26 cellular contexts compared by ENCODE assay signal in the genomic region with DNA sequence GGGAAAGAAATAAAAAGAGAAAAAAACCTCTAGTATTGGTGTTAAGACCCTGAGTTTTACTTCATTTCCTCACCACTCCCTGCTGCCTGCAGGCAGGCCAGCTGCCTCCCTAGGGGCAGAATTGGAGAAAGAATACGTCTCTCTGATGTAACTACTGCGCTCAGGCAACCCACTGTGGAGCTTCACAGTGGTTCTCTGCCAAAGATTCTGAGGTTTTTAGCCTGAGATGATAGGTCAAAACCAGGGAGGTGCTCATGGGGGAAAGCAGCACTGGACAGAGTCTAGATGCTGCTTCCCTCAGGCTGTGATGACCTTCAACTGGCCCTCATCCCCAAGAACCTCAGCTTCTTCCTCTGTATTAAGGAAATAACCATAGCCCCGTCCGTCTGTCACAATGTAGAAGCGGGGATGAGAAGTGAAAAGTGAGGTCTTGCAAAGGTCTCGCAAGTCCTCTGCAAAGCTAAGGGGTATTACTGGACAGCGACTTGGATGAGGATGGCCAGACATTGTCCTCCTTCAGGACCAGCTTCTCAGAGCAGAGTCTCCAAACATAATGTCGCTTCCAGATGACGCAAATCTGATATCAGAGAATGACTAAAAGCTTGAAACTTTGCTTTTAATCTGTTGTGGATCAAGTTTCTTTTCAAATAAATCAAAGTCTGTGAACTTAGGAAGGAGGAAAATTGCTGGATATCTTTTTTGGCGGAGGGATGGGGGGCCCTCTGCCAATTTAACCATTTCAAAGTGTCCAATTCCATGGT.
A peak's percentile ranks its signal among the peaks of the same experiment; 100 is the strongest.
DNase-seq lines count a peak whose midpoint lies in the region; ATAC-seq and TF ChIP-seq lines count a peak whose summit lies in the region.
"Had no signal": no experiment of that assay in that cellular context is flagged by ENCODE, and none has a peak within 500 bp of the region (broad histone marks: within the 10 kb centered on the region; RNA-seq: fewer than 3 reads in every experiment).

No MANE protein-coding gene starts in this region.

- H3K27me3 ChIP-seq in aorta (ENCODE audit: control insufficient read depth in 1 of 2, insufficient read depth in 2 of 2, low read length in 1 of 2) = no peaks in the 10 kb centered on the region

- TF ChIP-seq CTCF in natural killer cell (IDR thresholded peaks at IDR 0.05) = no peak
- no peak for TF ChIP-seq CTCF in fibroblast of mammary gland (conservative IDR thresholded peaks at IDR 0.05; ENCODE audit: control insufficient read depth, insufficient read depth, low read depth, low read length)
- no peak for TF ChIP-seq CTCF in activated CD8-positive, alpha-beta T cell treated with anti-CD3 and anti-CD28 coated beads for 36 hours (IDR thresholded peaks at IDR 0.05)

- peak overlapping the region; percentile 20 for H3K4me3 Mint-ChIP-seq in natural killer cell treated with Interleukin-12 subunit alpha and Interleukin-12 subunit beta and Interleukin-15 and Interleukin-18, amount 100 ng/mL, for 72 hours
- no peak overlapping the region for H3K4me3 Mint-ChIP-seq in natural killer cell
- H3K4me3 Mint-ChIP-seq in activated CD8-positive, alpha-beta T cell treated with anti-CD3 and anti-CD28 coated beads for 36 hours = no peak overlapping the region
- H3K4me3 Mint-ChIP-seq: activated CD4-positive, alpha-beta T cell treated with anti-CD3 and anti-CD28 coated beads for 36 hours; activated naive CD4-positive, alpha-beta T cell treated with anti-CD3 and anti-CD28 coated beads, Interleukin-2, amount 10 ng/mL, durations not matched to agents 7 days and 5 days; activated T-cell treated with anti-CD3 and anti-CD28 coated beads, Interleukin-2, amount 50 U/mL, for 4 hours; immature natural killer cell; neural crest cell had no signal

- peak overlapping the region; percentile 38 to 99 for H3K27ac Mint-ChIP-seq in natural killer cell treated with Interleukin-12 subunit alpha and Interleukin-12 subunit beta and Interleukin-15 and Interleukin-18, amount 100 ng/mL, for 72 hours
- peak overlapping the region in 1 of 2 donors; percentile 47 for H3K27ac Mint-ChIP-seq in natural killer cell
- H3K27ac Mint-ChIP-seq in activated CD8-positive, alpha-beta T cell treated with anti-CD3 and anti-CD28 coated beads for 36 hours = no peak overlapping the region
- H3K27ac Mint-ChIP-seq: activated CD4-positive, alpha-beta T cell treated with anti-CD3 and anti-CD28 coated beads for 36 hours had no signal

- no peak for DNase-seq in natural killer cell treated with Interleukin-12 subunit alpha and Interleukin-12 subunit beta and Interleukin-15 and Interleukin-18, amount 100 ng/mL, for 72 hours (ENCODE audit: low spot score)
- DNase-seq in natural killer cell = no peak
- DNase-seq in fibroblast of mammary gland (ENCODE audit: low read depth) = peak; percentile 90
- DNase-seq in left kidney (ENCODE audit: low read depth, low spot score) = peak; percentile 26
- no peak for DNase-seq in aorta
- DNase-seq in activated CD8-positive, alpha-beta T cell treated with anti-CD3 and anti-CD28 coated beads for 36 hours = no peak
- DNase-seq: activated CD4-positive, alpha-beta T cell treated with anti-CD3 and anti-CD28 coated beads for 36 hours; activated naive CD4-positive, alpha-beta T cell treated with anti-CD3 and anti-CD28 coated beads, Interleukin-2, amount 10 ng/mL, durations not matched to agents 7 days and 5 days; activated T-cell treated with anti-CD3 and anti-CD28 coated beads, Interleukin-2, amount 50 U/mL, for 4 hours; BE2C; COR-L47; DMS79 treated with DMSO at 0.1 percent for 48 hours; effector CD4-positive, alpha-beta T cell; GOT3; hippocampal formation; immature natural killer cell; mucosa of descending colon; NCI-H1694; NCI-H526; stimulated activated CD4-positive, alpha-beta T cell treated with anti-CD3 and anti-CD28 coated beads, Interleukin-1b, Interleukin-23, amount 100 ng/mL, for 48 hours; T-helper 2 cell had no signal

- no peak overlapping the region for H3K4me3 ChIP-seq in fibroblast of mammary gland (ENCODE audit: control insufficient read depth, low read depth, low read length)
- H3K4me3 ChIP-seq in aorta (ENCODE audit: low read length in 2 of 2) = no peak overlapping the region
- H3K4me3 ChIP-seq: mucosa of descending colon, skin epidermis, thoracic aorta had no signal

- H3K36me3 Mint-ChIP-seq in natural killer cell treated with Interleukin-12 subunit alpha and Interleukin-12 subunit beta and Interleukin-15 and Interleukin-18, amount 100 ng/mL, for 72 hours = peaks cover 10% of the 10 kb centered on the region
- H3K36me3 Mint-ChIP-seq in natural killer cell = no peaks in the 10 kb centered on the region
- no peaks in the 10 kb centered on the region for H3K36me3 Mint-ChIP-seq in activated CD8-positive, alpha-beta T cell treated with anti-CD3 and anti-CD28 coated beads for 36 hours (ENCODE audit: low read depth)
- H3K36me3 Mint-ChIP-seq: activated naive CD4-positive, alpha-beta T cell treated with anti-CD3 and anti-CD28 coated beads, Interleukin-2, amount 10 ng/mL, durations not matched to agents 7 days and 5 days; immature natural killer cell had no signal

- H3K27me3 Mint-ChIP-seq in natural killer cell treated with Interleukin-12 subunit alpha and Interleukin-12 subunit beta and Interleukin-15 and Interleukin-18, amount 100 ng/mL, for 72 hours = no peaks in the 10 kb centered on the region
- H3K27me3 Mint-ChIP-seq in natural killer cell (ENCODE audit: low read depth in 2 of 2) = peaks cover 0 to 4% of the 10 kb centered on the region in 2 donors
- H3K27me3 Mint-ChIP-seq in activated CD8-positive, alpha-beta T cell treated with anti-CD3 and anti-CD28 coated beads for 36 hours = no peaks in the 10 kb centered on the region
- H3K27me3 Mint-ChIP-seq: activated CD4-positive, alpha-beta T cell treated with anti-CD3 and anti-CD28 coated beads for 36 hours had no signal

- no peak overlapping the region for H3K27ac ChIP-seq in aorta (ENCODE audit: low read depth in 1 of 2, low read length in 2 of 2)
- H3K27ac ChIP-seq: skin epidermis, thoracic aorta had no signal

- no peaks in the 10 kb centered on the region for H3K36me3 ChIP-seq in aorta (ENCODE audit: control insufficient read depth in 1 of 2, insufficient read depth in 2 of 2, low read length in 1 of 2)
- H3K36me3 ChIP-seq: BE2C, thoracic aorta had no signal

- intact Hi-C loops in natural killer cell (cut with micrococcal nuclease) = no loop called here
- intact Hi-C loops in aorta (cut with DNase I) = no loop called here
- intact Hi-C loops in activated CD8-positive, alpha-beta T cell treated with anti-CD3 and anti-CD28 coated beads for 36 hours (cut with micrococcal nuclease) = no loop called here

- POLR2A ChIA-PET in activated CD8-positive, alpha-beta T cell treated with anti-CD3 and anti-CD28 coated beads for 36 hours (lab: Charles Lee) = interaction anchor here (1.1 to 1.6 kb wide), 2 partner anchors 32 to 96 kb away, joined by 3 to 7 read pairs; no protein-coding TSS in a partner anchor

- peaks cover 0 to 3% of the 10 kb centered on the region in 2 donors for H3K4me1 ChIP-seq in aorta (ENCODE audit: control insufficient read depth in 1 of 2, insufficient read depth in 2 of 2, low read length in 2 of 2)
- H3K4me1 ChIP-seq: BE2C had no signal

- H3K4me1 Mint-ChIP-seq in natural killer cell treated with Interleukin-12 subunit alpha and Interleukin-12 subunit beta and Interleukin-15 and Interleukin-18, amount 100 ng/mL, for 72 hours (ENCODE audit: low read depth in 2 of 2) = peaks cover 75 to 76% of the 10 kb centered on the region in 2 donors
- peaks cover 45 to 61% of the 10 kb centered on the region in 2 donors for H3K4me1 Mint-ChIP-seq in natural killer cell
- peaks cover 60% of the 10 kb centered on the region for H3K4me1 Mint-ChIP-seq in activated CD8-positive, alpha-beta T cell treated with anti-CD3 and anti-CD28 coated beads for 36 hours (ENCODE audit: low read depth)

- CTCF ChIA-PET in activated CD8-positive, alpha-beta T cell treated with anti-CD3 and anti-CD28 coated beads for 36 hours (lab: Charles Lee) = interaction anchor here (0.8 to 2.8 kb wide), 3 partner anchors 10 to 58 kb away, joined by 3 to 11 read pairs (median 4); no protein-coding TSS in a partner anchor

- no peaks in the 10 kb centered on the region for H3K9me3 ChIP-seq in aorta (ENCODE audit: control insufficient read depth, low read length)
- H3K9me3 ChIP-seq: BE2C, mucosa of descending colon, thoracic aorta had no signal

- peaks cover 11% of the 10 kb centered on the region for H3K9me3 Mint-ChIP-seq in natural killer cell treated with Interleukin-12 subunit alpha and Interleukin-12 subunit beta and Interleukin-15 and Interleukin-18, amount 100 ng/mL, for 72 hours
- peaks cover 0 to 5% of the 10 kb centered on the region in 2 donors for H3K9me3 Mint-ChIP-seq in natural killer cell
- no peaks in the 10 kb centered on the region for H3K9me3 Mint-ChIP-seq in activated CD8-positive, alpha-beta T cell treated with anti-CD3 and anti-CD28 coated beads for 36 hours
- H3K9me3 Mint-ChIP-seq: activated naive CD4-positive, alpha-beta T cell treated with anti-CD3 and anti-CD28 coated beads, Interleukin-2, amount 10 ng/mL, durations not matched to agents 7 days and 5 days; activated T-cell treated with anti-CD3 and anti-CD28 coated beads, Interleukin-2, amount 50 U/mL, for 4 hours; immature natural killer cell; neural crest cell had no signal

- no peak for ATAC-seq in natural killer cell treated with Interleukin-12 subunit alpha and Interleukin-12 subunit beta and Interleukin-15 and Interleukin-18, amount 100 ng/mL, for 72 hours
- ATAC-seq in natural killer cell = no peak
- peak; percentile 63 for ATAC-seq in aorta (ENCODE audit: low FRiP score)
- no peak for ATAC-seq in activated CD8-positive, alpha-beta T cell treated with anti-CD3 and anti-CD28 coated beads for 36 hours
- ATAC-seq in GM21515 (IDR thresholded peaks at IDR 0.05; ENCODE audit: unreplicated experiment) = no peak
- no peak for ATAC-seq in GM18519 (IDR thresholded peaks at IDR 0.05; ENCODE audit: low FRiP score, unreplicated experiment)
- ATAC-seq: activated CD4-positive, alpha-beta T cell treated with anti-CD3 and anti-CD28 coated beads for 36 hours; activated T-cell treated with anti-CD3 and anti-CD28 coated beads, Interleukin-2, amount 50 U/mL, for 4 hours; mucosa of descending colon had no signal

- WGBS in aorta, 2 donors = 76 to 83% methylated on average over 10 of the region's 10 CpGs

Comparison
In these comparisons a context has a peak if more than half of its experiments do, and no peak if none do; other contexts are left out.
1. DNase-seq: peak in fibroblast of mammary gland (single experiment) and left kidney (single experiment); none in natural killer cell treated with Interleukin-12 subunit alpha and Interleukin-12 subunit beta and Interleukin-15 and Interleukin-18, amount 100 ng/mL, for 72 hours (single experiment), natural killer cell (single experiment), aorta (0 of 2) and activated CD8-positive, alpha-beta T cell treated with anti-CD3 and anti-CD28 coated beads for 36 hours (single experiment).